In genomic region chr3:196287405-196288140, GRCh38 we compare ENCODE assay signal across 1 cellular context.
TF ChIP-seq lines count a peak whose summit lies in the region.

PCYT1A (minus strand) TSS chr3:196287726; CDS start chr3:196270531, 17,195 bp downstream.

TF ChIP-seq in K562, 482 proteins besides CTCF, POLR2A, EP300 and RAD21 (continued from another document and continues in another):
- TF ChIP-seq JUN (IDR thresholded peaks at IDR 0.05; ENCODE audit: borderline replicate concordance, low read depth, low read length) (no peak), JUN (CRISPR knock-in tag; IDR thresholded peaks at IDR 0.05; ENCODE audit: borderline replicate concordance) (0 out of 2 replicates have a peak, but pooled peaks have one; percentile 12), ELF1 (tag; IDR thresholded peaks at IDR 0.05) (peak; percentile 87), RBM34 (IDR thresholded peaks at IDR 0.05; ENCODE audit: borderline replicate concordance, insufficient read depth, low read length) (no peak), ZNF274 (IDR thresholded peaks at IDR 0.05; ENCODE audit: borderline replicate concordance, low read depth, low read length) (no peak), MEF2D (tag; conservative IDR thresholded peaks at IDR 0.05; ENCODE audit: low read depth) (no peak; the same call in 1 of the 2 replicates), FOSL1 (tag; conservative IDR thresholded peaks at IDR 0.05) (0 out of 2 replicates have a peak, but pooled peaks have one; percentile 30), MXD1 (CRISPR knock-in tag; IDR thresholded peaks at IDR 0.05; ENCODE audit: borderline replicate concordance, poor library complexity, severe bottlenecking) (no peak), DDX20 (tag; IDR thresholded peaks at IDR 0.05; ENCODE audit: low read depth) (no peak), MYC (IDR thresholded peaks at IDR 0.05; ENCODE audit: low read depth, low read length) (peak; percentile 80), MYC (CRISPR knock-in tag; IDR thresholded peaks at IDR 0.05; ENCODE audit: borderline replicate concordance, low read depth) (no peak), CBX8 (IDR thresholded peaks at IDR 0.05; ENCODE audit: borderline replicate concordance, extremely low read depth, low read depth, low read length, poor library complexity, severe bottlenecking) (no peak), TBP (optimal IDR thresholded peaks at IDR 0.05; ENCODE audit: low read depth, low read length) (peak; percentile 92), LEF1 (IDR thresholded peaks at IDR 0.05) (no peak), MAX (CRISPR knock-in tag; IDR thresholded peaks at IDR 0.05) (peak; percentile 73), THRB (CRISPR knock-in tag; conservative IDR thresholded peaks at IDR 0.05) (0 out of 2 replicates have a peak, but pooled peaks have one; percentile 55), POU5F1 (IDR thresholded peaks at IDR 0.05; ENCODE audit: borderline replicate concordance, low read depth, low read length, partially characterized antibody) (peak; percentile 32), ZNF609 (CRISPR knock-in tag; IDR thresholded peaks at IDR 0.05; ENCODE audit: borderline replicate concordance) (no peak), JUND (IDR thresholded peaks at IDR 0.05; ENCODE audit: borderline replicate concordance, low read depth, low read length) (peak; percentile 69; the same call in 1 of the 2 replicates), JUND (tag; IDR thresholded peaks at IDR 0.05; ENCODE audit: borderline replicate concordance, low read depth, low read length) (peak; percentile 38; the same call in 1 of the 3 replicates), STAT5A (IDR thresholded peaks at IDR 0.05; ENCODE audit: borderline replicate concordance, low read length) (peak; percentile 21; the same call in 1 of the 2 replicates), SNAPC5 (CRISPR knock-in tag; IDR thresholded peaks at IDR 0.05) (no peak), ZNF408 (CRISPR knock-in tag; IDR thresholded peaks at IDR 0.05; ENCODE audit: low read depth) (no peak), NCOA2 (IDR thresholded peaks at IDR 0.05; ENCODE audit: partially characterized antibody in 2 of 2) (no peak), ZNF780A (CRISPR knock-in tag; IDR thresholded peaks at IDR 0.05) (no peak), FIP1L1 (IDR thresholded peaks at IDR 0.05; ENCODE audit: low read depth, low read length, poor library complexity, severe bottlenecking) (peak; percentile 19), GTF2B (IDR thresholded peaks at IDR 0.05; ENCODE audit: extremely low read depth, insufficient read length) (peak; percentile 41), CREB3L1 (IDR thresholded peaks at IDR 0.05; ENCODE audit: borderline replicate concordance, low read depth) (peak; percentile 70), HMGXB4 (CRISPR knock-in tag; IDR thresholded peaks at IDR 0.05) (no peak; the same call in 1 of the 2 replicates), ZNF143 (CRISPR knock-in tag; IDR thresholded peaks at IDR 0.05) (peak; percentile 55; the same call in 1 of the 2 replicates), RBM15 (IDR thresholded peaks at IDR 0.05; ENCODE audit: insufficient read depth, low read length) (no peak), ZNF589 (CRISPR knock-in tag; IDR thresholded peaks at IDR 0.05; ENCODE audit: low read depth) (no peak), ADNP (tag; IDR thresholded peaks at IDR 0.05) (no peak), BCL6 (CRISPR knock-in tag; IDR thresholded peaks at IDR 0.05) (no peak), AFF1 (IDR thresholded peaks at IDR 0.05; ENCODE audit: low read depth in 1 of 2, partially characterized antibody in 2 of 2) (peak in 1 of 2 experiments; percentile 57), BCOR (IDR thresholded peaks at IDR 0.05) (peak; percentile 81), ZBTB7A (IDR thresholded peaks at IDR 0.05; ENCODE audit: borderline replicate concordance, control insufficient read depth, low read depth, low read length) (peak; percentile 72; the same call in 1 of the 2 replicates), CLOCK (CRISPR knock-in tag; IDR thresholded peaks at IDR 0.05; ENCODE audit: borderline replicate concordance) (no peak), SMAD2 (IDR thresholded peaks at IDR 0.05; ENCODE audit: low read depth, low read length) (no peak), HES1 (IDR thresholded peaks at IDR 0.05; ENCODE audit: low read depth) (no peak), CEBPG (CRISPR knock-in tag; IDR thresholded peaks at IDR 0.05) (0 out of 2 replicates have a peak, but pooled peaks have one; percentile 13), CEBPG (tag; conservative IDR thresholded peaks at IDR 0.05 in 1 of 2, IDR thresholded peaks at IDR 0.05 in 1 of 2) (no peak), ZFX (CRISPR knock-in tag; IDR thresholded peaks at IDR 0.05) (peak; percentile 96)
